12 cellular contexts compared by ENCODE assay signal in the genomic region with DNA sequence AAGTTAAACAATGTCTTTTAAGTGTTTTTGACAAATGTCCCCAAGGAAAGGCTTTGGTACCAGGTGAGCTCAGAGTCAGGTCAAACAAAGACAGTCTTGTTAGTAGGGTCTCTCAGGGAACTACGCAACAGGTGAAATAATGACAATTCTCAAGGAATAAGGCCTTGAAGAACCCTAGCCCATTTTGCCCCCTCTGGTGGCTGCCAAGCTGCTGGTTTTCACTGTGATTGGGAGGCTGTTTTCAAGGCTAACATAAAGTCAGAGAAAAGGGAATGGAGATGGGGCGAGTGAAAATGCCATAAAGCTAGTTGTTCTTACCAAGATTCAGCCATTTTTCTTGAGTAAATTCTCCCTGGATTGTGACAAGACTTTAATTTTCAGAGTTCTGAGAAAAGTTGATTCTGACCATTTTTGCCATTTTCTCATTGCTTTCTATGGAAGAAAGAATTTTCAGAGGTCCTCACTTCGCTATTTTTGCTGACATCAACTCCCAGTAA. TPM values are rescaled to one million over a fixed set of nuclear protein-coding genes. Genes with fewer than 3 reads are reported as not detected.
DNase-seq lines count a peak whose midpoint lies in the region; ATAC-seq, FAIRE-seq and TF ChIP-seq lines count a peak whose summit lies in the region.
"Had no signal": no experiment of that assay in that cellular context is flagged by ENCODE, and none has a peak within 500 bp of the region (broad histone marks: within the 10 kb centered on the region; RNA-seq: fewer than 3 reads in every experiment).

No MANE protein-coding gene starts in this region.

- DNase-seq in SKM-1 treated with dmso at 0.1 percent for 144 hours (lab: John Stamatoyannopoulos, UW; ENCODE audit: unreplicated experiment) (peak; percentile 1), SKM-1 (lab: John Stamatoyannopoulos, UW; ENCODE audit: unreplicated experiment) (no peak), Kasumi-1 (lab: John Stamatoyannopoulos, UW) (peak; percentile 15 to 34), bronchial epithelial cell (ENCODE audit: low read depth) (no peak), osteoblast (ENCODE audit: insufficient read length, low spot score, missing footprints) (no peak), mesothelial cell of epicardium (ENCODE audit: low spot score in 2 of 2, unreplicated experiment in 2 of 2) (no peak), H4 (ENCODE audit: low spot score) (no peak)
- DNase-seq: effector memory CD4-positive, alpha-beta T cell; NCI-H526 treated with DMSO at 0.1 percent for 48 hours had no signal

- H3K9me3 ChIP-seq in osteoblast (ENCODE audit: low read depth, low read length), result no peaks in the 10 kb centered on the region
- H3K9me3 ChIP-seq: BLaER1 had no signal

- no peaks in the 10 kb centered on the region for H4K20me1 ChIP-seq in osteoblast (ENCODE audit: insufficient read depth, low read length)
- H4K20me1 ChIP-seq: BLaER1 had no signal

- H3K9me3 Mint-ChIP-seq in mesothelial cell of epicardium, result peaks cover 15% of the 10 kb centered on the region
- H3K9me3 Mint-ChIP-seq: naive thymus-derived CD8-positive, alpha-beta T cell had no signal

- H3K4me3 ChIP-seq in bronchial epithelial cell (ENCODE audit: low read depth, low read length), result no peak overlapping the region
- no peak overlapping the region for H3K4me3 ChIP-seq in osteoblast (ENCODE audit: insufficient read depth, low read length)
- H3K4me3 ChIP-seq: BLaER1 had no signal

- H2AFZ ChIP-seq in osteoblast (ENCODE audit: low read length), result no peak overlapping the region

- no peaks in the 10 kb centered on the region for H3K36me3 Mint-ChIP-seq in mesothelial cell of epicardium
- H3K36me3 Mint-ChIP-seq: naive thymus-derived CD8-positive, alpha-beta T cell had no signal

- H3K4me1 ChIP-seq in osteoblast (ENCODE audit: insufficient read depth, low read length), result no peaks in the 10 kb centered on the region
- H3K4me1 ChIP-seq: BLaER1 had no signal

- TF ChIP-seq CTCF in bronchial epithelial cell (IDR thresholded peaks at IDR 0.05; ENCODE audit: insufficient read depth, low read length, severe bottlenecking), result peak; percentile 29
- peak; percentile 48 for TF ChIP-seq CTCF in osteoblast (IDR thresholded peaks at IDR 0.05; ENCODE audit: extremely low read depth, low read depth, low read length)
- no peak for TF ChIP-seq CTCF in mesothelial cell of epicardium (IDR thresholded peaks at IDR 0.05; ENCODE audit: unreplicated experiment)

- H3K79me2 ChIP-seq in osteoblast (ENCODE audit: insufficient read depth, low read length), result no peaks in the 10 kb centered on the region

- peaks cover 11% of the 10 kb centered on the region for H3K4me1 Mint-ChIP-seq in mesothelial cell of epicardium

- H3K36me3 ChIP-seq in bronchial epithelial cell (ENCODE audit: control insufficient read depth, insufficient read depth, low read length), result no peaks in the 10 kb centered on the region
- no peaks in the 10 kb centered on the region for H3K36me3 ChIP-seq in osteoblast (ENCODE audit: insufficient read depth, low read length)
- H3K36me3 ChIP-seq: BLaER1 had no signal

- H3K4me3 Mint-ChIP-seq in mesothelial cell of epicardium, result no peak overlapping the region
- H3K4me3 Mint-ChIP-seq: naive thymus-derived CD8-positive, alpha-beta T cell had no signal

- H3K27ac Mint-ChIP-seq in mesothelial cell of epicardium, result no peak overlapping the region

- H3K27ac ChIP-seq in osteoblast (ENCODE audit: low read depth, low read length), result no peak overlapping the region
- H3K27ac ChIP-seq: BLaER1 had no signal

- H3K4me2 ChIP-seq in osteoblast (ENCODE audit: insufficient read depth, low read length), result no peak overlapping the region
- H3K4me2 ChIP-seq: BLaER1 had no signal

- H3K27me3 Mint-ChIP-seq in mesothelial cell of epicardium (ENCODE audit: low read depth), result peaks cover 1% of the 10 kb centered on the region

- no peak for ATAC-seq in HG03457 (IDR thresholded peaks at IDR 0.05; ENCODE audit: unreplicated experiment)
- ATAC-seq: naive thymus-derived CD8-positive, alpha-beta T cell had no signal

- FAIRE-seq in bronchial epithelial cell (lab: Jason Lieb, UNC), result no peak

- H3K27me3 ChIP-seq in bronchial epithelial cell (ENCODE audit: control insufficient read depth, insufficient read depth, low read length) (no peaks in the 10 kb centered on the region), osteoblast (ENCODE audit: insufficient read depth, low read length) (peaks cover 3% of the 10 kb centered on the region)
- H3K27me3 ChIP-seq: BLaER1 had no signal

RNA-seq across cellular contexts. Expression of a gene that starts 58.7 kb away (rescaled TPM):
- total RNA-seq in bronchial epithelial cell, result 14.2 and 18.3 TPM in 2 replicates
- 19.9 and 25.9 TPM in 2 replicates for total RNA-seq in osteoblast
- 13.8 to 16.7 TPM (median 14.8 TPM) in 3 replicates for total RNA-seq in mesothelial cell of epicardium
- 21.4 and 32.3 TPM in 2 replicates for total RNA-seq in H4 (2014; rRNA removed; shearing (Covaris generic))

RNA-seq across cellular contexts. Expression of a gene that starts 58.9 kb away (rescaled TPM):
- total RNA-seq in bronchial epithelial cell (38.8 and 40.8 TPM in 2 replicates), osteoblast (51.0 and 58.3 TPM in 2 replicates), mesothelial cell of epicardium (45.4 to 48.3 TPM (median 47.3 TPM) in 3 replicates)
- 21.3 and 48.7 TPM in 2 replicates for total RNA-seq in H4 (2014; rRNA removed; shearing (Covaris generic))

Comparison
In these comparisons a context has a peak if more than half of its experiments do, and no peak if none do; other contexts are left out.
1. DNase-seq: peak in SKM-1 treated with dmso at 0.1 percent for 144 hours (single experiment) and Kasumi-1 (2 of 2); none in SKM-1 (single experiment), bronchial epithelial cell (single experiment), osteoblast (single experiment), mesothelial cell of epicardium (0 of 2) and H4 (single experiment).